In the genomic region with DNA sequence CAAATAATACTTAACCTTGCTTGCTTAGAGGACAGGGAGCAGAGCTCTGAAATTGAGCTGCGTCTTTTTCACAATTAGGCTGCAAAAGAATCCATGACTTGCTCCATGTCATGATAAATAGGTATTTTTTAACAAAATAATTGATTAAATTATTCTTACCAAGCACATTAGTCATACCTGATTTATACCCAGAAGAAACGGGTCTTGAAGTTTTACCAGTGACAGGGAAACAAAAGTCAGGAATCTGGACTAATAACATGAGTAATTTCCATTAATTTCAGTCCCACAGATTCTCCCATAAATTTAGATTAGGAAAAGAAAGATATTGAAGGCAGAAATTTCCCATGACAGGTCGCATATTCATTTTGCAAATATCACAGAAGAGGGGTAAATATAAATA, we compare ENCODE assay signal across 2 cellular contexts.
"Had no signal": no experiment of that assay in that cellular context is flagged by ENCODE, and none has a peak within 500 bp of the region (broad histone marks: within the 10 kb centered on the region; RNA-seq: fewer than 3 reads in every experiment).

No MANE protein-coding gene starts in this region.

- ATAC-seq: GM12878 had no signal

- H3K4me3 ChIP-seq: GM12878 had no signal

- DNase-seq: GDM1 had no signal
